ENCODE assay signal across 7 cellular contexts in genomic region chr3:172042620-172043179, GRCh38. TPM values are rescaled to one million over a fixed set of nuclear protein-coding genes. Genes with fewer than 3 reads are reported as not detected.
DNase-seq lines count a peak whose midpoint lies in the region; TF ChIP-seq lines count a peak whose summit lies in the region.
"Not testable (repeated sequence)": the region's sequence is repeated elsewhere in the genome, so short reads cannot be mapped to it uniquely, and the experiment has no call there.

No MANE protein-coding gene starts in this region.

- TF ChIP-seq CTCF in NB4 (IDR thresholded peaks at IDR 0.05; ENCODE audit: low read depth, low read length); left ventricle myocardium inferior (IDR thresholded peaks at IDR 0.05; ENCODE audit: borderline replicate concordance): not testable (repeated sequence)

- H3K4me3 ChIP-seq in NB4 (ENCODE audit: low read depth, low read length), result peak overlapping the region; percentile 87
- peak overlapping the region; percentile 95 for H3K4me3 ChIP-seq in left ventricle myocardium inferior
- H3K4me3 ChIP-seq in skeletal muscle cell (ENCODE audit: low read depth, low read length), result peak overlapping the region; percentile 97

- H3K4me3 Mint-ChIP-seq in activated naive CD4-positive, alpha-beta T cell treated with anti-CD3 and anti-CD28 coated beads, Interleukin-2, amount 50 U/mL, for 24 hours, result peak overlapping the region; percentile 84

- H3K27me3 Mint-ChIP-seq in activated naive CD4-positive, alpha-beta T cell treated with anti-CD3 and anti-CD28 coated beads, Interleukin-2, amount 50 U/mL, for 24 hours, result not testable (repeated sequence)

- H3K36me3 Mint-ChIP-seq in activated naive CD4-positive, alpha-beta T cell treated with anti-CD3 and anti-CD28 coated beads, Interleukin-2, amount 50 U/mL, for 24 hours, result not testable (repeated sequence)

- not testable (repeated sequence) for TF ChIP-seq POLR2A in NB4 (IDR thresholded peaks at IDR 0.05; ENCODE audit: extremely low read depth, insufficient read length)

- not testable (repeated sequence) for H3K27me3 ChIP-seq in left ventricle myocardium inferior (ENCODE audit: low read depth)

- H3K27ac Mint-ChIP-seq in activated naive CD4-positive, alpha-beta T cell treated with anti-CD3 and anti-CD28 coated beads, Interleukin-2, amount 50 U/mL, for 24 hours, result not testable (repeated sequence)

- not testable (repeated sequence) for H3K9me3 ChIP-seq in left ventricle myocardium inferior (replicated peaks)

- peaks cover 90% of the 10 kb centered on the region for H3K4me1 ChIP-seq in left ventricle myocardium inferior

- intact Hi-C loops in left ventricle myocardium inferior (cut with micrococcal nuclease), result not testable (repeated sequence)

- not testable (repeated sequence) for H3K9me3 Mint-ChIP-seq in activated naive CD4-positive, alpha-beta T cell treated with anti-CD3 and anti-CD28 coated beads, Interleukin-2, amount 50 U/mL, for 24 hours

- peaks cover 68% of the 10 kb centered on the region for H3K4me1 Mint-ChIP-seq in activated naive CD4-positive, alpha-beta T cell treated with anti-CD3 and anti-CD28 coated beads, Interleukin-2, amount 50 U/mL, for 24 hours

- H3K27ac ChIP-seq in left ventricle myocardium inferior (replicated peaks), result peak overlapping the region; percentile 99

- DNase-seq in ELR (ENCODE audit: low read depth), result peak; percentile 32
- not testable (repeated sequence) for DNase-seq in NB4 (ENCODE audit: low read depth); left ventricle myocardium inferior; skeletal muscle cell (ENCODE audit: low read depth)
- DNase-seq in dermis blood vessel endothelial cell, result peak; percentile 32
- peak; percentile 40 for DNase-seq in myocyte (ENCODE audit: low read depth)

- H3K36me3 ChIP-seq in left ventricle myocardium inferior, result not testable (repeated sequence)

RNA-seq across cellular contexts. Expression of gene FNDC3B, which starts 3.3 kb away (rescaled TPM):
- total RNA-seq in dermis blood vessel endothelial cell (126 and 138 TPM in 2 replicates), left ventricle myocardium inferior (75.7 TPM), myocyte (49.5 and 66.9 TPM in 2 replicates)
- 68.4 TPM for polyA plus RNA-seq in myocyte (2012)
